Comparison of ENCODE assay signal across 1 cellular context in the genomic region with DNA sequence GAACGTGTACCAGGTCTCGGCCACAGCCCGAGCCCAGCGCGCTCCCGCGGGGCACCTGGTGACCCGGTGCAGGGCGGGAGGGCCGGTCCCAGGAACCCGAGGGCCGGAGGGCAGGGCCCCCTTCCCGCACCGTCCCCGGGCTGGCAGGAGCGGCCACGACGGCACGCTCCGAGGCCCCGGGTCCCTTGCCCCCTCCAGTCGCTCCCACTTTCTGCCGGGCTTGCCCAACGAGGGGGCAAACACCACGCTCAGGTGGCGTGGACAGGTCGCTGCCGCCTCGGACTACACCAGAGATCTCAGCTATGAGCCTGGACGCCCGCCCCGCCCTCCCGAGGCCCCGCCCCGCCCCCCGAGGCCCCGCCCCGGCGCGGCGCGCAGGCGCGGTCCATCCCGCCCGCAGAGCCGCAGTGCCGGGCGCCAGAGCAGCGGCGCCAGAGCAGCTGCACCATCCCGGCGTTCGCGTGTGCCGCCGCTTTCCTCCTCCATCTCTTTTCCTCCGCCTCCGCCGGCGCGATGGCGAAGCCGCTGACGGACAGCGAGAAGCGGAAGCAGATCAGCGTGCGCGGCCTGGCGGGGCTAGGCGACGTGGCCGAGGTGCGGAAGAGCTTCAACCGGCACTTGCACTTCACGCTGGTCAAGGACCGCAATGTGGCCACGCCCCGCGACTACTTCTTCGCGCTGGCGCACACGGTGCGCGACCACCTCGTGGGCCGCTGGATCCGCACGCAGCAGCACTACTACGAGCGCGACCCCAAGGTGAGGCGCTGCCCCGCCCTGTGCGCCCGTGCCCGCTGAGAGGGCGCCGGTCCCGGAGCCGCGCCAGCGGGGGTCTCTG.
TF ChIP-seq lines count a peak whose summit lies in the region.

A gene (plus strand): TSS at position 420 of the 835 bp plus-strand sequence. CDS start 94 bp downstream, at position 514.

TF ChIP-seq in HepG2, 621 proteins besides CTCF, POLR2A, EP300 and RAD21 (continued from another document and continues in another):
- TF ChIP-seq, protein P1, sequence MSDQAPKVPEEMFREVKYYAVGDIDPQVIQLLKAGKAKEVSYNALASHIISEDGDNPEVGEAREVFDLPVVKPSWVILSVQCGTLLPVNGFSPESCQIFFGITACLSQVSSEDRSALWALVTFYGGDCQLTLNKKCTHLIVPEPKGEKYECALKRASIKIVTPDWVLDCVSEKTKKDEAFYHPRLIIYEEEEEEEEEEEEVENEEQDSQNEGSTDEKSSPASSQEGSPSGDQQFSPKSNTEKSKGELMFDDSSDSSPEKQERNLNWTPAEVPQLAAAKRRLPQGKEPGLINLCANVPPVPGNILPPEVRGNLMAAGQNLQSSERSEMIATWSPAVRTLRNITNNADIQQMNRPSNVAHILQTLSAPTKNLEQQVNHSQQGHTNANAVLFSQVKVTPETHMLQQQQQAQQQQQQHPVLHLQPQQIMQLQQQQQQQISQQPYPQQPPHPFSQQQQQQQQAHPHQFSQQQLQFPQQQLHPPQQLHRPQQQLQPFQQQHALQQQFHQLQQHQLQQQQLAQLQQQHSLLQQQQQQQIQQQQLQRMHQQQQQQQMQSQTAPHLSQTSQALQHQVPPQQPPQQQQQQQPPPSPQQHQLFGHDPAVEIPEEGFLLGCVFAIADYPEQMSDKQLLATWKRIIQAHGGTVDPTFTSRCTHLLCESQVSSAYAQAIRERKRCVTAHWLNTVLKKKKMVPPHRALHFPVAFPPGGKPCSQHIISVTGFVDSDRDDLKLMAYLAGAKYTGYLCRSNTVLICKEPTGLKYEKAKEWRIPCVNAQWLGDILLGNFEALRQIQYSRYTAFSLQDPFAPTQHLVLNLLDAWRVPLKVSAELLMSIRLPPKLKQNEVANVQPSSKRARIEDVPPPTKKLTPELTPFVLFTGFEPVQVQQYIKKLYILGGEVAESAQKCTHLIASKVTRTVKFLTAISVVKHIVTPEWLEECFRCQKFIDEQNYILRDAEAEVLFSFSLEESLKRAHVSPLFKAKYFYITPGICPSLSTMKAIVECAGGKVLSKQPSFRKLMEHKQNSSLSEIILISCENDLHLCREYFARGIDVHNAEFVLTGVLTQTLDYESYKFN (CRISPR knock-in tag; conservative IDR thresholded peaks at IDR 0.05), result peak; percentile 50
- TF ChIP-seq SMC3 (IDR thresholded peaks at IDR 0.05; ENCODE audit: low read length) (no peak), ARNTL (CRISPR knock-in tag; IDR thresholded peaks at IDR 0.05) (peak; percentile 82; the same call in 1 of the 2 replicates), RARG (CRISPR knock-in tag; IDR thresholded peaks at IDR 0.05; ENCODE audit: low read depth) (peak; percentile 59; the same call in 1 of the 2 replicates), ZNF138 (CRISPR knock-in tag; IDR thresholded peaks at IDR 0.05; ENCODE audit: low read depth) (peak; percentile 93), FIP1L1 (IDR thresholded peaks at IDR 0.05; ENCODE audit: borderline replicate concordance, insufficient read depth, low read depth, low read length) (no peak), HIVEP1 (CRISPR knock-in tag; IDR thresholded peaks at IDR 0.05) (peak; percentile 70), SOX5 (CRISPR knock-in tag; IDR thresholded peaks at IDR 0.05; ENCODE audit: borderline replicate concordance) (peak; percentile 61; the same call in 1 of the 2 replicates), RBAK (CRISPR knock-in tag; IDR thresholded peaks at IDR 0.05) (peak; percentile 76; the same call in 1 of the 2 replicates), ZC3H13 (CRISPR knock-in tag; IDR thresholded peaks at IDR 0.05) (peak; percentile 98), NR3C1 (CRISPR knock-in tag; IDR thresholded peaks at IDR 0.05) (peak; percentile 84; the same call in 1 of the 2 replicates), ZNF24 (IDR thresholded peaks at IDR 0.05) (no peak), TP53 (CRISPR knock-in tag; conservative IDR thresholded peaks at IDR 0.05) (peak; percentile 89), KDM1A (CRISPR knock-in tag; IDR thresholded peaks at IDR 0.05) (peak; percentile 70), ZNF317 (CRISPR knock-in tag; IDR thresholded peaks at IDR 0.05) (peak; percentile 35), ARID2 (CRISPR knock-in tag; IDR thresholded peaks at IDR 0.05; ENCODE audit: borderline replicate concordance) (peak; percentile 58), RCOR2 (CRISPR knock-in tag; IDR thresholded peaks at IDR 0.05) (peak; percentile 59; the same call in 1 of the 2 replicates), ETV6 (CRISPR knock-in tag; conservative IDR thresholded peaks at IDR 0.05) (peak; percentile 93), PHF5A (CRISPR knock-in tag; IDR thresholded peaks at IDR 0.05; ENCODE audit: low read depth, unreplicated experiment) (peak; percentile 59), ZNF251 (CRISPR knock-in tag; IDR thresholded peaks at IDR 0.05) (peak; percentile 24; the same call in 1 of the 2 replicates), ZFP90 (CRISPR knock-in tag; IDR thresholded peaks at IDR 0.05; ENCODE audit: borderline replicate concordance) (peak; percentile 98), NFYB (CRISPR knock-in tag; IDR thresholded peaks at IDR 0.05) (no peak), ZNF260 (CRISPR knock-in tag; IDR thresholded peaks at IDR 0.05; ENCODE audit: borderline replicate concordance, low read depth) (peak; percentile 66; the same call in 1 of the 2 replicates), ATF7 (IDR thresholded peaks at IDR 0.05) (no peak), ATF7 (CRISPR knock-in tag; IDR thresholded peaks at IDR 0.05) (peak; percentile 65; the same call in 1 of the 2 replicates), ZNF615 (CRISPR knock-in tag; IDR thresholded peaks at IDR 0.05; ENCODE audit: borderline replicate concordance) (0 out of 2 replicates have a peak, but pooled peaks have one; percentile 49), ZNF124 (CRISPR knock-in tag; IDR thresholded peaks at IDR 0.05) (peak; percentile 97), MED8 (CRISPR knock-in tag; IDR thresholded peaks at IDR 0.05; ENCODE audit: insufficient replicate concordance) (peak; percentile 87), ZFY (CRISPR knock-in tag; IDR thresholded peaks at IDR 0.05) (peak; percentile 96), CBX5 (CRISPR knock-in tag; IDR thresholded peaks at IDR 0.05; ENCODE audit: borderline replicate concordance) (peak; percentile 79), ZNF232 (CRISPR knock-in tag; IDR thresholded peaks at IDR 0.05; ENCODE audit: borderline replicate concordance) (peak; percentile 97), SATB2 (CRISPR knock-in tag; IDR thresholded peaks at IDR 0.05) (peak; percentile 71; the same call in 1 of the 2 replicates)
- TF ChIP-seq, protein P2, sequence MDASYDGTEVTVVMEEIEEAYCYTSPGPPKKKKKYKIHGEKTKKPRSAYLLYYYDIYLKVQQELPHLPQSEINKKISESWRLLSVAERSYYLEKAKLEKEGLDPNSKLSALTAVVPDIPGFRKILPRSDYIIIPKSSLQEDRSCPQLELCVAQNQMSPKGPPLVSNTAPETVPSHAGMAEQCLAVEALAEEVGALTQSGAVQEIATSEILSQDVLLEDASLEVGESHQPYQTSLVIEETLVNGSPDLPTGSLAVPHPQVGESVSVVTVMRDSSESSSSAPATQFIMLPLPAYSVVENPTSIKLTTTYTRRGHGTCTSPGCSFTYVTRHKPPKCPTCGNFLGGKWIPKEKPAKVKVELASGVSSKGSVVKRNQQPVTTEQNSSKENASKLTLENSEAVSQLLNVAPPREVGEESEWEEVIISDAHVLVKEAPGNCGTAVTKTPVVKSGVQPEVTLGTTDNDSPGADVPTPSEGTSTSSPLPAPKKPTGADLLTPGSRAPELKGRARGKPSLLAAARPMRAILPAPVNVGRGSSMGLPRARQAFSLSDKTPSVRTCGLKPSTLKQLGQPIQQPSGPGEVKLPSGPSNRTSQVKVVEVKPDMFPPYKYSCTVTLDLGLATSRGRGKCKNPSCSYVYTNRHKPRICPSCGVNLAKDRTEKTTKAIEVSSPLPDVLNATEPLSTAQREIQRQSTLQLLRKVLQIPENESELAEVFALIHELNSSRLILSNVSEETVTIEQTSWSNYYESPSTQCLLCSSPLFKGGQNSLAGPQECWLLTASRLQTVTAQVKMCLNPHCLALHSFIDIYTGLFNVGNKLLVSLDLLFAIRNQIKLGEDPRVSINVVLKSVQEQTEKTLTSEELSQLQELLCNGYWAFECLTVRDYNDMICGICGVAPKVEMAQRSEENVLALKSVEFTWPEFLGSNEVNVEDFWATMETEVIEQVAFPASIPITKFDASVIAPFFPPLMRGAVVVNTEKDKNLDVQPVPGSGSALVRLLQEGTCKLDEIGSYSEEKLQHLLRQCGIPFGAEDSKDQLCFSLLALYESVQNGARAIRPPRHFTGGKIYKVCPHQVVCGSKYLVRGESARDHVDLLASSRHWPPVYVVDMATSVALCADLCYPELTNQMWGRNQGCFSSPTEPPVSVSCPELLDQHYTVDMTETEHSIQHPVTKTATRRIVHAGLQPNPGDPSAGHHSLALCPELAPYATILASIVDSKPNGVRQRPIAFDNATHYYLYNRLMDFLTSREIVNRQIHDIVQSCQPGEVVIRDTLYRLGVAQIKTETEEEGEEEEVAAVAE (CRISPR knock-in tag; IDR thresholded peaks at IDR 0.05; ENCODE audit: borderline replicate concordance), result peak; percentile 78; the same call in 1 of the 2 replicates
- TF ChIP-seq, protein P3, sequence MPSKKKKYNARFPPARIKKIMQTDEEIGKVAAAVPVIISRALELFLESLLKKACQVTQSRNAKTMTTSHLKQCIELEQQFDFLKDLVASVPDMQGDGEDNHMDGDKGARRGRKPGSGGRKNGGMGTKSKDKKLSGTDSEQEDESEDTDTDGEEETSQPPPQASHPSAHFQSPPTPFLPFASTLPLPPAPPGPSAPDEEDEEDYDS (CRISPR knock-in tag; IDR thresholded peaks at IDR 0.05), result peak; percentile 67; the same call in 1 of the 2 replicates
- TF ChIP-seq, protein P4, sequence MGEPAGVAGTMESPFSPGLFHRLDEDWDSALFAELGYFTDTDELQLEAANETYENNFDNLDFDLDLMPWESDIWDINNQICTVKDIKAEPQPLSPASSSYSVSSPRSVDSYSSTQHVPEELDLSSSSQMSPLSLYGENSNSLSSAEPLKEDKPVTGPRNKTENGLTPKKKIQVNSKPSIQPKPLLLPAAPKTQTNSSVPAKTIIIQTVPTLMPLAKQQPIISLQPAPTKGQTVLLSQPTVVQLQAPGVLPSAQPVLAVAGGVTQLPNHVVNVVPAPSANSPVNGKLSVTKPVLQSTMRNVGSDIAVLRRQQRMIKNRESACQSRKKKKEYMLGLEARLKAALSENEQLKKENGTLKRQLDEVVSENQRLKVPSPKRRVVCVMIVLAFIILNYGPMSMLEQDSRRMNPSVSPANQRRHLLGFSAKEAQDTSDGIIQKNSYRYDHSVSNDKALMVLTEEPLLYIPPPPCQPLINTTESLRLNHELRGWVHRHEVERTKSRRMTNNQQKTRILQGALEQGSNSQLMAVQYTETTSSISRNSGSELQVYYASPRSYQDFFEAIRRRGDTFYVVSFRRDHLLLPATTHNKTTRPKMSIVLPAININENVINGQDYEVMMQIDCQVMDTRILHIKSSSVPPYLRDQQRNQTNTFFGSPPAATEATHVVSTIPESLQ (CRISPR knock-in tag; conservative IDR thresholded peaks at IDR 0.05), result no peak
- TF ChIP-seq, protein P5, sequence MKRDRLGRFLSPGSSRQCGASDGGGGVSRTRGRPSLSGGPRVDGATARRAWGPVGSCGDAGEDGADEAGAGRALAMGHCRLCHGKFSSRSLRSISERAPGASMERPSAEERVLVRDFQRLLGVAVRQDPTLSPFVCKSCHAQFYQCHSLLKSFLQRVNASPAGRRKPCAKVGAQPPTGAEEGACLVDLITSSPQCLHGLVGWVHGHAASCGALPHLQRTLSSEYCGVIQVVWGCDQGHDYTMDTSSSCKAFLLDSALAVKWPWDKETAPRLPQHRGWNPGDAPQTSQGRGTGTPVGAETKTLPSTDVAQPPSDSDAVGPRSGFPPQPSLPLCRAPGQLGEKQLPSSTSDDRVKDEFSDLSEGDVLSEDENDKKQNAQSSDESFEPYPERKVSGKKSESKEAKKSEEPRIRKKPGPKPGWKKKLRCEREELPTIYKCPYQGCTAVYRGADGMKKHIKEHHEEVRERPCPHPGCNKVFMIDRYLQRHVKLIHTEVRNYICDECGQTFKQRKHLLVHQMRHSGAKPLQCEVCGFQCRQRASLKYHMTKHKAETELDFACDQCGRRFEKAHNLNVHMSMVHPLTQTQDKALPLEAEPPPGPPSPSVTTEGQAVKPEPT (CRISPR knock-in tag; IDR thresholded peaks at IDR 0.05; ENCODE audit: low read depth), result peak; percentile 89
- TF ChIP-seq, protein P6, sequence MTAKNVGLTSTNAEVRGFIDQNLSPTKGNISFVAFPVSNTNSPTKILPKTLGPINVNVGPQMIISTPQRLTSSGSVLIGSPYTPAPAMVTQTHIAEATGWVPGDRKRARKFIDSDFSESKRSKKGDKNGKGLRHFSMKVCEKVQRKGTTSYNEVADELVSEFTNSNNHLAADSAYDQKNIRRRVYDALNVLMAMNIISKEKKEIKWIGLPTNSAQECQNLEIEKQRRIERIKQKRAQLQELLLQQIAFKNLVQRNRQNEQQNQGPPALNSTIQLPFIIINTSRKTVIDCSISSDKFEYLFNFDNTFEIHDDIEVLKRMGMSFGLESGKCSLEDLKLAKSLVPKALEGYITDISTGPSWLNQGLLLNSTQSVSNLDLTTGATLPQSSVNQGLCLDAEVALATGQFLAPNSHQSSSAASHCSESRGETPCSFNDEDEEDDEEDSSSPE (CRISPR knock-in tag; IDR thresholded peaks at IDR 0.05), result peak; percentile 91
- TF ChIP-seq, protein P7, sequence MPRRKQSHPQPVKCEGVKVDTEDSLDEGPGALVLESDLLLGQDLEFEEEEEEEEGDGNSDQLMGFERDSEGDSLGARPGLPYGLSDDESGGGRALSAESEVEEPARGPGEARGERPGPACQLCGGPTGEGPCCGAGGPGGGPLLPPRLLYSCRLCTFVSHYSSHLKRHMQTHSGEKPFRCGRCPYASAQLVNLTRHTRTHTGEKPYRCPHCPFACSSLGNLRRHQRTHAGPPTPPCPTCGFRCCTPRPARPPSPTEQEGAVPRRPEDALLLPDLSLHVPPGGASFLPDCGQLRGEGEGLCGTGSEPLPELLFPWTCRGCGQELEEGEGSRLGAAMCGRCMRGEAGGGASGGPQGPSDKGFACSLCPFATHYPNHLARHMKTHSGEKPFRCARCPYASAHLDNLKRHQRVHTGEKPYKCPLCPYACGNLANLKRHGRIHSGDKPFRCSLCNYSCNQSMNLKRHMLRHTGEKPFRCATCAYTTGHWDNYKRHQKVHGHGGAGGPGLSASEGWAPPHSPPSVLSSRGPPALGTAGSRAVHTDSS (CRISPR knock-in tag; conservative IDR thresholded peaks at IDR 0.05), result 0 out of 2 replicates have a peak, but pooled peaks have one; percentile 65
- TF ChIP-seq, protein P8, sequence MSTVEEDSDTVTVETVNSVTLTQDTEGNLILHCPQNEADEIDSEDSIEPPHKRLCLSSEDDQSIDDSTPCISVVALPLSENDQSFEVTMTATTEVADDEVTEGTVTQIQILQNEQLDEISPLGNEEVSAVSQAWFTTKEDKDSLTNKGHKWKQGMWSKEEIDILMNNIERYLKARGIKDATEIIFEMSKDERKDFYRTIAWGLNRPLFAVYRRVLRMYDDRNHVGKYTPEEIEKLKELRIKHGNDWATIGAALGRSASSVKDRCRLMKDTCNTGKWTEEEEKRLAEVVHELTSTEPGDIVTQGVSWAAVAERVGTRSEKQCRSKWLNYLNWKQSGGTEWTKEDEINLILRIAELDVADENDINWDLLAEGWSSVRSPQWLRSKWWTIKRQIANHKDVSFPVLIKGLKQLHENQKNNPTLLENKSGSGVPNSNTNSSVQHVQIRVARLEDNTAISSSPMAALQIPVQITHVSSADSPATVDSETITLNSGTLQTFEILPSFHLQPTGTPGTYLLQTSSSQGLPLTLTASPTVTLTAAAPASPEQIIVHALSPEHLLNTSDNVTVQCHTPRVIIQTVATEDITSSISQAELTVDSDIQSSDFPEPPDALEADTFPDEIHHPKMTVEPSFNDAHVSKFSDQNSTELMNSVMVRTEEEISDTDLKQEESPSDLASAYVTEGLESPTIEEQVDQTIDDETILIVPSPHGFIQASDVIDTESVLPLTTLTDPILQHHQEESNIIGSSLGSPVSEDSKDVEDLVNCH (CRISPR knock-in tag; IDR thresholded peaks at IDR 0.05), result 0 out of 2 replicates have a peak, but pooled peaks have one; percentile 26
